8 cellular contexts compared by ENCODE assay signal in genomic region chrX:130060122-130061069, GRCh38. TPM values are rescaled to one million over a fixed set of nuclear protein-coding genes. Genes with fewer than 3 reads are reported as not detected.
DNase-seq lines count a peak whose midpoint lies in the region; ATAC-seq and TF ChIP-seq lines count a peak whose summit lies in the region.

No MANE protein-coding gene starts in this region.

- TF ChIP-seq CTCF in AG04450 (IDR thresholded peaks at IDR 0.05; ENCODE audit: low read depth, low read length): peak; percentile 69

- H3K4me3 ChIP-seq in AG04450 (ENCODE audit: low read depth, low read length): peak overlapping the region; percentile 59

- CTCF ChIA-PET in AG04450 (lab: Charles Lee): interaction anchor here (0.5 to 3.5 kb wide), 65 partner anchors 9 to 463 kb away, joined by 3 to 143 read pairs (median 4); partner anchors contain the start of genes AIFM1 and UTP14A

- no peaks in the 10 kb centered on the region for H3K27me3 ChIP-seq in AG04450 (ENCODE audit: control insufficient read depth, insufficient read depth, low read length)

- peak; percentile 77 for ATAC-seq in GM18858 (IDR thresholded peaks at IDR 0.05; ENCODE audit: unreplicated experiment)
- peak; percentile 85 for ATAC-seq in HG03095 (IDR thresholded peaks at IDR 0.05; ENCODE audit: unreplicated experiment)
- ATAC-seq in activated CD4-positive, CD25-positive, alpha-beta regulatory T cell treated with anti-CD3 and anti-CD28 coated beads, Interleukin-2, amount 50 U/mL, for 24 hours: peak; percentile 88 to 89

- H3K9me3 ChIP-seq in AG04450 (ENCODE audit: control insufficient read depth, insufficient read depth, low read length): no peaks in the 10 kb centered on the region

- H3K27ac ChIP-seq in AG04450 (ENCODE audit: low read depth, low read length): no peak overlapping the region

- DNase-seq in AG04450 (ENCODE audit: low read depth, low spot score) (no peak), NCI-H2171 treated with DMSO at 0.1 percent for 48 hours (lab: John Stamatoyannopoulos, UW) (peak; percentile 43), cerebellum (ENCODE audit: low spot score) (peak; percentile 82), kidney glomerular epithelial cell (lab: John Stamatoyannopoulos, UW) (peak; percentile 14)
- peak; percentile 58 to 76 for DNase-seq in stimulated activated CD4-positive, alpha-beta T cell treated with anti-CD3 and anti-CD28 coated beads, Interleukin-15, amount 100 ng/mL, for 48 hours (ENCODE audit: low read depth in 2 of 2)

- POLR2A ChIA-PET in AG04450 (lab: Yijun Ruan, JAX): interaction anchor here (0.5 to 0.9 kb wide), 4 partner anchors 133 to 152 kb away, joined by 3 read pairs; no protein-coding TSS in a partner anchor

RNA-seq across cellular contexts. Expression of gene ELF4, which starts 49.9 kb away (rescaled TPM):
- 17.7 and 18.3 TPM in 2 replicates for polyA plus RNA-seq in AG04450 (2011; rRNA removed)
- 23.8 and 31.3 TPM in 2 replicates for polyA minus RNA-seq in AG04450 (2011; rRNA and poly(A)+ RNA removed)
- total RNA-seq in cerebellum: 0.54 TPM
